In genomic region chr2:219598308-219599078, GRCh38 we compare ENCODE assay signal across 9 cellular contexts. TPM values are rescaled to one million over a fixed set of nuclear protein-coding genes. Genes with fewer than 3 reads are reported as not detected.
DNase-seq lines count a peak whose midpoint lies in the region; ATAC-seq and TF ChIP-seq lines count a peak whose summit lies in the region.
"Had no signal": no experiment of that assay in that cellular context is flagged by ENCODE, and none has a peak within 500 bp of the region (broad histone marks: within the 10 kb centered on the region; RNA-seq: fewer than 3 reads in every experiment).

No MANE protein-coding gene starts in this region.

- peak overlapping the region; percentile 97 for H3K27ac Mint-ChIP-seq in CD8-positive, alpha-beta T cell
- peak overlapping the region; percentile 96 for H3K27ac Mint-ChIP-seq in chondrocyte (ENCODE audit: unreplicated experiment)
- H3K27ac Mint-ChIP-seq in natural killer cell = peak overlapping the region; percentile 93 to 95

- H3K36me3 ChIP-seq in CD8-positive, alpha-beta T cell (ENCODE audit: insufficient read depth, low read length) = no peaks in the 10 kb centered on the region

- H3K4me3 Mint-ChIP-seq in CD8-positive, alpha-beta T cell = peak overlapping the region; percentile 97
- H3K4me3 Mint-ChIP-seq in chondrocyte (ENCODE audit: unreplicated experiment) (peak overlapping the region; percentile 94), natural killer cell (peak overlapping the region; percentile 96)

- CTCF ChIA-PET in CD8-positive, alpha-beta T cell (lab: Charles Lee) = interaction anchor here (1.8 to 2.2 kb wide), 3 partner anchors 38 to 69 kb away, joined by 7 to 12 read pairs (median 8); no protein-coding TSS in a partner anchor

- H3K4me3 ChIP-seq in CD8-positive, alpha-beta T cell (ENCODE audit: low read depth, low read length) = peak overlapping the region; percentile 90
- peak overlapping the region; percentile 87 for H3K4me3 ChIP-seq in Jurkat, Clone E6-1 (ENCODE audit: low read length)

- DNase-seq in CD8-positive, alpha-beta T cell = no peak
- DNase-seq in Jurkat, Clone E6-1 (ENCODE audit: low read depth, low spot score) = no peak
- no peak for DNase-seq in chondrocyte (ENCODE audit: low spot score)
- no peak for DNase-seq in natural killer cell
- no peak for DNase-seq in UCSD-AML1 (lab: John Stamatoyannopoulos, UW; ENCODE audit: unreplicated experiment)
- DNase-seq in GDM1 (lab: John Stamatoyannopoulos, UW) = no peak
- DNase-seq in dedifferentiated amniotic fluid mesenchymal stem cell (ENCODE audit: extremely low spot score) = no peak

- H3K36me3 Mint-ChIP-seq in CD8-positive, alpha-beta T cell = peaks cover 38% of the 10 kb centered on the region
- H3K36me3 Mint-ChIP-seq in chondrocyte (ENCODE audit: low read depth) (peaks cover 7% of the 10 kb centered on the region), natural killer cell (no peaks in the 10 kb centered on the region)

- no peak for ATAC-seq in CD8-positive, alpha-beta T cell
- ATAC-seq in natural killer cell = no peak
- ATAC-seq in HG02981 (IDR thresholded peaks at IDR 0.05; ENCODE audit: unreplicated experiment) = no peak

- H3K9me3 ChIP-seq in CD8-positive, alpha-beta T cell (ENCODE audit: low read length) = no peaks in the 10 kb centered on the region

- peaks cover 9% of the 10 kb centered on the region for H3K4me1 ChIP-seq in CD8-positive, alpha-beta T cell (ENCODE audit: insufficient read depth, low read length)

- intact Hi-C loops in CD8-positive, alpha-beta T cell (cut with DNase I, micrococcal nuclease) = loop anchor here (2.0 to 5.0 kb wide), 9 partner anchors 44 to 1191 kb away; partner anchors contain the start of genes ANKZF1 (in 1 of the 2), ATG9A (in 1 of the 2), CNOT9 (in 1 of the 2) and CNPPD1 (in 1 of the 2)
- intact Hi-C loops in natural killer cell (cut with micrococcal nuclease) = loop anchor here (2.0 kb wide), 1 partner anchor 46 kb away; no protein-coding TSS in a partner anchor

- no peak for TF ChIP-seq CTCF in CD8-positive, alpha-beta T cell (IDR thresholded peaks at IDR 0.05)
- TF ChIP-seq CTCF in chondrocyte (IDR thresholded peaks at IDR 0.05) = no peak
- no peak for TF ChIP-seq CTCF in natural killer cell (IDR thresholded peaks at IDR 0.05)

- no peaks in the 10 kb centered on the region for H3K9me3 Mint-ChIP-seq in CD8-positive, alpha-beta T cell
- H3K9me3 Mint-ChIP-seq in chondrocyte (ENCODE audit: low read depth) = no peaks in the 10 kb centered on the region
- H3K9me3 Mint-ChIP-seq in natural killer cell = no peaks in the 10 kb centered on the region

- H3K27me3 Mint-ChIP-seq in CD8-positive, alpha-beta T cell (ENCODE audit: low read depth) = no peaks in the 10 kb centered on the region
- H3K27me3 Mint-ChIP-seq in chondrocyte (ENCODE audit: low read depth) = no peaks in the 10 kb centered on the region
- peaks cover 2 to 7% of the 10 kb centered on the region in 2 donors for H3K27me3 Mint-ChIP-seq in natural killer cell (ENCODE audit: low read depth in 2 of 2)

- H3K27ac ChIP-seq in CD8-positive, alpha-beta T cell (ENCODE audit: low read depth, low read length) = peak overlapping the region; percentile 77

- POLR2A ChIA-PET in CD8-positive, alpha-beta T cell (lab: Charles Lee) = interaction anchor here (1.0 to 2.3 kb wide), 4 partner anchors 46 to 206 kb away, joined by 3 to 7 read pairs (median 6); partner anchors contain the start of genes CHPF, GMPPA and TMEM198

- H3K27me3 ChIP-seq in CD8-positive, alpha-beta T cell (ENCODE audit: insufficient read depth, low read length) = no peaks in the 10 kb centered on the region

- peaks cover 27% of the 10 kb centered on the region for H3K4me1 Mint-ChIP-seq in CD8-positive, alpha-beta T cell (ENCODE audit: low read depth)
- H3K4me1 Mint-ChIP-seq in chondrocyte (ENCODE audit: low read depth) = peaks cover 39% of the 10 kb centered on the region
- H3K4me1 Mint-ChIP-seq in natural killer cell = peaks cover 26 to 29% of the 10 kb centered on the region in 2 donors

RNA-seq across cellular contexts. Expression of gene STK11IP, which starts 0.8 kb away (rescaled TPM):
- total RNA-seq in CD8-positive, alpha-beta T cell = 10 to 100 TPM; 29.7 to 31.5 TPM
- polyA plus RNA-seq in Jurkat, Clone E6-1 (2012; ENCODE audit: insufficient read depth, insufficient read length) = 36.1 TPM
- total RNA-seq in chondrocyte = 25.5 to 31.9 TPM (median 28.5 TPM) in 3 replicates
- total RNA-seq in natural killer cell = 10 to 100 TPM; 56.1 to 76.0 (median 65.2) TPM

RNA-seq across cellular contexts. Expression of gene INHA, which starts 26.4 kb away (rescaled TPM):
- total RNA-seq in CD8-positive, alpha-beta T cell = not detected
- polyA plus RNA-seq in Jurkat, Clone E6-1 (2012; ENCODE audit: insufficient read depth, insufficient read length) = not detected
- total RNA-seq in chondrocyte (1.0 to 2.7 TPM (median 1.7 TPM) in 3 replicates), natural killer cell (not detected)
- total RNA-seq: T-helper 1 cell treated with Interleukin-12 subunit alpha and Interleukin-12 subunit beta and Interleukin-4 antibody, amounts not matched to agents 30 ng/mL and 1 ng/mL, for 36 hours had no signal

RNA-seq across cellular contexts. Expression of gene OBSL1, which starts 27.2 kb away (rescaled TPM):
- total RNA-seq in CD8-positive, alpha-beta T cell = under 1 TPM in 1 of 2 experiments, not detected in 1; 0.35 TPM
- not detected for polyA plus RNA-seq in Jurkat, Clone E6-1 (2012; ENCODE audit: insufficient read depth, insufficient read length)
- total RNA-seq in chondrocyte = 103 to 143 TPM (median 111 TPM) in 3 replicates
- 1 to 10 TPM in 1 of 3 donors, under 1 TPM in 2; 0.07 to 8.8 (median 0.32) TPM for total RNA-seq in natural killer cell

RNA-seq across cellular contexts. Expression of gene SLC4A3, which starts 28.9 kb away (rescaled TPM):
- total RNA-seq in CD8-positive, alpha-beta T cell = not detected
- polyA plus RNA-seq in Jurkat, Clone E6-1 (2012; ENCODE audit: insufficient read depth, insufficient read length) = 0.88 TPM
- total RNA-seq in chondrocyte (9.7 to 17.2 TPM (median 17.2 TPM) in 3 replicates), natural killer cell (under 1 TPM in 2 of 3 donors, not detected in 1; 0.15 to 0.45 TPM)
- total RNA-seq: T-helper 1 cell treated with Interleukin-12 subunit alpha and Interleukin-12 subunit beta and Interleukin-4 antibody, amounts not matched to agents 30 ng/mL and 1 ng/mL, for 36 hours had no signal

RNA-seq across cellular contexts. Expression of gene TMEM198, which starts 54.7 kb away (rescaled TPM):
- under 1 TPM; 0.31 to 0.46 TPM for total RNA-seq in CD8-positive, alpha-beta T cell
- 0.65 TPM for polyA plus RNA-seq in Jurkat, Clone E6-1 (2012; ENCODE audit: insufficient read depth, insufficient read length)
- total RNA-seq in chondrocyte (3.6 to 6.1 TPM (median 4.8 TPM) in 3 replicates), natural killer cell (1 to 10 TPM; 1.7 to 2.3 (median 1.8) TPM)

Comparison
In these comparisons a context has a peak if more than half of its experiments do, and no peak if none do; other contexts are left out.
1. RNA of gene OBSL1, which starts 27.2 kb away (total RNA-seq): 103 to 143 TPM in chondrocyte; 0.35 TPM in CD8-positive, alpha-beta T cell and 0.07 to 8.8 TPM in natural killer cell; every median in the first group is over 10 times any median in the second.
2. Peak in every context shown above with its lines, with median percentiles within 50 percentile points of each other: H3K27ac Mint-ChIP-seq and H3K4me3 Mint-ChIP-seq.